In genomic region chr17:54860617-54861468, GRCh38 we compare ENCODE assay signal across 20 cellular contexts. TPM values are rescaled to one million over a fixed set of nuclear protein-coding genes. Genes with fewer than 3 reads are reported as not detected.
"Had no signal": no experiment of that assay in that cellular context is flagged by ENCODE, and none has a peak within 500 bp of the region (broad histone marks: within the 10 kb centered on the region; RNA-seq: fewer than 3 reads in every experiment).

No MANE protein-coding gene starts in this region.

- H3K4me3 Mint-ChIP-seq: activated naive CD4-positive, alpha-beta T cell treated with anti-CD3 and anti-CD28 coated beads, Interleukin-2, amount 10 ng/mL, durations not matched to agents 7 days and 5 days; activated naive CD8-positive, alpha-beta T cell treated with anti-CD3 and anti-CD28 coated beads, Interleukin-2, amount 50 U/mL, for 24 hours; activated T-cell treated with anti-CD3 and anti-CD28 coated beads, Interleukin-2, amount 50 U/mL, for 4 hours; immature natural killer cell; natural killer cell treated with Interleukin-12 subunit alpha and Interleukin-12 subunit beta and Interleukin-15 and Interleukin-18, amount 100 ng/mL, for 72 hours had no signal

- H3K9me3 ChIP-seq: gastrocnemius medialis, neutrophil had no signal

- H3K27ac Mint-ChIP-seq: activated naive CD8-positive, alpha-beta T cell treated with anti-CD3 and anti-CD28 coated beads, Interleukin-2, amount 50 U/mL, for 24 hours; immature natural killer cell; natural killer cell treated with Interleukin-12 subunit alpha and Interleukin-12 subunit beta and Interleukin-15 and Interleukin-18, amount 100 ng/mL, for 72 hours had no signal

- DNase-seq: activated CD4-positive, alpha-beta T cell treated with anti-CD3 and anti-CD28 coated beads for 48 hours; activated CD4-positive, CD25-positive, alpha-beta regulatory T cell; activated CD8-positive, alpha-beta memory T cell treated with anti-CD3 and anti-CD28 coated beads, Interleukin-2, amount 50 U/mL, for 4 hours; activated naive CD4-positive, alpha-beta T cell treated with anti-CD3 and anti-CD28 coated beads, Interleukin-2, amount 10 ng/mL, durations not matched to agents 7 days and 5 days; activated naive CD8-positive, alpha-beta T cell treated with anti-CD3 and anti-CD28 coated beads, Interleukin-2, amount 50 U/mL, for 24 hours; activated T-cell treated with anti-CD3 and anti-CD28 coated beads, Interleukin-2, amount 50 U/mL, for 4 hours; anterior cingulate cortex; brain microvascular endothelial cell; gastrocnemius medialis; head of caudate nucleus; immature natural killer cell; posterior cingulate gyrus; retina; stimulated activated CD4-positive, alpha-beta T cell treated with anti-CD3 and anti-CD28 coated beads, Interleukin-12 subunit alpha, Interleukin-12 subunit beta, amount 100 ng/mL, for 4 hours; stimulated activated CD4-positive, alpha-beta T cell treated with anti-CD3 and anti-CD28 coated beads, Interleukin-1b, Interleukin-23, amount 100 ng/mL, for 48 hours; stimulated activated CD8-positive, alpha-beta memory T cell treated with anti-CD3 and anti-CD28 coated beads, Interleukin-4, amount 100 ng/mL, for 48 hours; stimulated activated naive CD4-positive, alpha-beta T cell had no signal

- H3K4me1 Mint-ChIP-seq: activated naive CD4-positive, alpha-beta T cell treated with anti-CD3 and anti-CD28 coated beads, Interleukin-2, amount 10 ng/mL, durations not matched to agents 7 days and 5 days; activated naive CD8-positive, alpha-beta T cell treated with anti-CD3 and anti-CD28 coated beads, Interleukin-2, amount 50 U/mL, for 24 hours; immature natural killer cell had no signal

- H3K27me3 Mint-ChIP-seq: activated naive CD4-positive, alpha-beta T cell treated with anti-CD3 and anti-CD28 coated beads, Interleukin-2, amount 10 ng/mL, durations not matched to agents 7 days and 5 days had no signal

- ATAC-seq: activated naive CD8-positive, alpha-beta T cell treated with anti-CD3 and anti-CD28 coated beads, Interleukin-2, amount 50 U/mL, for 24 hours; activated T-cell treated with anti-CD3 and anti-CD28 coated beads, Interleukin-2, amount 50 U/mL, for 4 hours; gastrocnemius medialis; natural killer cell treated with Interleukin-12 subunit alpha and Interleukin-12 subunit beta and Interleukin-15 and Interleukin-18, amount 100 ng/mL, for 72 hours had no signal

- H3K36me3 ChIP-seq: brain microvascular endothelial cell, gastrocnemius medialis, neutrophil had no signal

- H3K4me3 ChIP-seq: coronary artery, gastrocnemius medialis had no signal

- H3K4me1 ChIP-seq: gastrocnemius medialis had no signal

- H3K27ac ChIP-seq: brain microvascular endothelial cell, coronary artery, gastrocnemius medialis, neutrophil had no signal

- H3K36me3 Mint-ChIP-seq: activated naive CD4-positive, alpha-beta T cell treated with anti-CD3 and anti-CD28 coated beads, Interleukin-2, amount 10 ng/mL, durations not matched to agents 7 days and 5 days; immature natural killer cell; natural killer cell treated with Interleukin-12 subunit alpha and Interleukin-12 subunit beta and Interleukin-15 and Interleukin-18, amount 100 ng/mL, for 72 hours had no signal

- H3K9me3 Mint-ChIP-seq: activated naive CD4-positive, alpha-beta T cell treated with anti-CD3 and anti-CD28 coated beads, Interleukin-2, amount 10 ng/mL, durations not matched to agents 7 days and 5 days; activated naive CD8-positive, alpha-beta T cell treated with anti-CD3 and anti-CD28 coated beads, Interleukin-2, amount 50 U/mL, for 24 hours; activated T-cell treated with anti-CD3 and anti-CD28 coated beads, Interleukin-2, amount 50 U/mL, for 4 hours had no signal

- H3K27me3 ChIP-seq: brain microvascular endothelial cell, gastrocnemius medialis, neutrophil had no signal

RNA-seq across cellular contexts. Expression of gene TOM1L1, which starts 39.8 kb away (rescaled TPM):
- total RNA-seq: natural killer cell treated with Interleukin-12 subunit alpha and Interleukin-12 subunit beta and Interleukin-15 and Interleukin-18, amount 100 ng/mL, for 72 hours had no signal
- polyA plus RNA-seq: immature natural killer cell had no signal
